In the genomic region with DNA sequence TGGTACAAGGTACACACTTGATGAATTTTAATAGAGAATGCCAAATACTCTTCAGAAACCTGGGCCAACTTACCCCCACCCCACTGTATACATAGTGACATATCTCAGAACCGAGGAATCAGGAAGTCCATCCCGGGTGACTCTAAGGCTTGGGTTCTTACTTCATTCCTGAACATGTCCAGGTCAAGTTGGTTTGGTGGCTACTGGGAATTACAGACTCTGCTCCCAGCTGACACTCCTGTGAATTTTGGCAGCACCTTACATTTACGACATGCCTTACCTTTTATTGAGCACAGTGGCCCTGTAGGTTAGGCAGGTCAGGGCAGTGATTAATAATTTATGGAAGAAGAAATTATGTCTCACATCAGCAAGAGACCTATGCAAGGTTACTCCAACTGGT, we compare ENCODE assay signal across 24 cellular contexts.
"Had no signal": no experiment of that assay in that cellular context is flagged by ENCODE, and none has a peak within 500 bp of the region (broad histone marks: within the 10 kb centered on the region; RNA-seq: fewer than 3 reads in every experiment).

No MANE protein-coding gene starts in this region.

- ATAC-seq: activated T-cell treated with anti-CD3 and anti-CD28 coated beads, Interleukin-2, amount 50 U/mL, for 72 hours; effector memory CD8-positive, alpha-beta T cell; natural killer cell treated with Interleukin-12 subunit alpha and Interleukin-12 subunit beta and Interleukin-15 and Interleukin-18, amount 100 ng/mL, for 72 hours; stimulated activated naive B cell treated with anti-CD40 and anti-IgM and Interleukin-4, amounts not matched to agents 10 μg/mL and 1 μg/mL and 100 μg/mL, for 72 hours; WTC11 had no signal

- H3K4me3 ChIP-seq: cardiac muscle cell, colonic mucosa, esophagus squamous epithelium, left ventricle myocardium inferior, lung, stomach, thyroid gland, upper lobe of left lung had no signal

- H3K4me1 ChIP-seq: colonic mucosa, left ventricle myocardium inferior, stomach, thyroid gland, upper lobe of left lung had no signal

- H3K27ac ChIP-seq: cardiac muscle cell, colonic mucosa, esophagus squamous epithelium, left ventricle myocardium inferior, stomach, thyroid gland, upper lobe of left lung had no signal

- DNase-seq: activated naive CD4-positive, alpha-beta T cell treated with Interleukin-2 at 50 U/mL for 16 hours; activated T-cell treated with anti-CD3 and anti-CD28 coated beads for 4 hours; activated T-cell treated with anti-CD3 and anti-CD28 coated beads, Interleukin-2, amount 50 U/mL, for 72 hours; anterior cingulate cortex; cerebellar nuclear complex; colonic mucosa; effector memory CD8-positive, alpha-beta T cell; esophagus squamous epithelium; foreskin melanocyte; kidney glomerular epithelial cell; left ventricle myocardium inferior; mesendoderm; stimulated activated CD4-positive, alpha-beta T cell treated with anti-CD3 and anti-CD28 coated beads, Interleukin-15, amount 100 ng/mL, for 24 hours; stimulated activated CD4-positive, alpha-beta T cell treated with anti-CD3 and anti-CD28 coated beads, Interleukin-2, amount 100 ng/mL, for 24 hours; stimulated activated naive B cell treated with anti-CD40 and anti-IgM and Interleukin-4, amounts not matched to agents 10 μg/mL and 1 μg/mL and 100 μg/mL, for 72 hours; stomach; SW 1271; T1000; thyroid gland; upper lobe of left lung had no signal

- H3K36me3 ChIP-seq: cardiac muscle cell, colonic mucosa, esophagus squamous epithelium, left ventricle myocardium inferior, stomach, thyroid gland, upper lobe of left lung had no signal

- H3K9me3 ChIP-seq: colonic mucosa, thyroid gland had no signal

- H3K27me3 ChIP-seq: cardiac muscle cell, colonic mucosa, esophagus squamous epithelium, stomach, thyroid gland, upper lobe of left lung had no signal
